In the genomic region with DNA sequence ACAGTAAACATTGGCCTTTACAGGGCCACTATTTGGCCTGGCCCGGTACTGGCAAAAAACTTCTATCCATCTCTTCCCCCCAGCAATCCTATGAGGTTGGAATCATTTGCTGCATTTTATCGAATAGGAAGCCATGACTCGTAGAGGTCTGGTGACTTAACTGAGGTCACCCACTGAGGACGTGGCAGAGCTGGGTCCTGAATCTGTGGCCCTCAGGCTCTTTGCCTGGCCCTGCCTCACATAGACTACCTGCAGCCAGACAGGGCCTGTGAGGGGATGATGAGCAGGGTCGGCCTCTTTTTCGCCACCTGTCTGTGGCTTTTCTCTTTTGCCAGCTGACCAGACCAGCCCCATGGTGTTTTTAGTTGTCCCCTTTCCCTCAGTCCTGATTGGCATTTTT, we compare ENCODE assay signal across 7 cellular contexts. TPM values are rescaled to one million over a fixed set of nuclear protein-coding genes. Genes with fewer than 3 reads are reported as not detected.
DNase-seq lines count a peak whose midpoint lies in the region; ATAC-seq and TF ChIP-seq lines count a peak whose summit lies in the region.
"Had no signal": no experiment of that assay in that cellular context is flagged by ENCODE, and none has a peak within 500 bp of the region (broad histone marks: within the 10 kb centered on the region; RNA-seq: fewer than 3 reads in every experiment).

No MANE protein-coding gene starts in this region.

- DNase-seq in Karpas-422 (no peak), adipocyte (ENCODE audit: low read depth) (no peak), osteoblast (ENCODE audit: insufficient read length, low spot score, missing footprints) (peak; percentile 85), activated gamma-delta T cell treated with Interleukin-2 at 50 U/mL for 16 hours (no peak), foreskin keratinocyte (no peak)
- DNase-seq: WERI-Rb-1 had no signal

- H3K27me3 ChIP-seq in Karpas-422 (ENCODE audit: low read length): no peaks in the 10 kb centered on the region
- H3K27me3 ChIP-seq in adipocyte (replicated peaks; ENCODE audit: control insufficient read depth, insufficient read depth, low read length): no peaks in the 10 kb centered on the region
- no peaks in the 10 kb centered on the region for H3K27me3 ChIP-seq in osteoblast (ENCODE audit: insufficient read depth, low read length)
- H3K27me3 ChIP-seq in foreskin keratinocyte: no peaks in the 10 kb centered on the region

- H3K4me1 ChIP-seq in Karpas-422 (ENCODE audit: low read length): peaks cover 20% of the 10 kb centered on the region
- H3K4me1 ChIP-seq in adipocyte (ENCODE audit: control insufficient read depth, insufficient read depth, low read length): peaks cover 26% of the 10 kb centered on the region
- peaks cover 17% of the 10 kb centered on the region for H3K4me1 ChIP-seq in osteoblast (ENCODE audit: insufficient read depth, low read length)
- peaks cover 9% of the 10 kb centered on the region for H3K4me1 ChIP-seq in foreskin keratinocyte

- peak overlapping the region; percentile 97; the same call in 1 of the 2 replicates for H3K4me3 ChIP-seq in Karpas-422 (ENCODE audit: low read length)
- H3K4me3 ChIP-seq in adipocyte (ENCODE audit: low read length): peak overlapping the region; percentile 96
- peak overlapping the region; percentile 99 for H3K4me3 ChIP-seq in osteoblast (ENCODE audit: insufficient read depth, low read length)

- no peaks in the 10 kb centered on the region for H3K9me3 ChIP-seq in Karpas-422 (ENCODE audit: low read length)
- no peaks in the 10 kb centered on the region for H3K9me3 ChIP-seq in adipocyte (ENCODE audit: control insufficient read depth, low read length)
- no peaks in the 10 kb centered on the region for H3K9me3 ChIP-seq in osteoblast (ENCODE audit: low read depth, low read length)

- no peak overlapping the region for H3K27ac ChIP-seq in Karpas-422 (ENCODE audit: low read length)
- H3K27ac ChIP-seq in osteoblast (ENCODE audit: low read depth, low read length): peak overlapping the region; percentile 70
- H3K27ac ChIP-seq in foreskin keratinocyte: no peak overlapping the region
- H3K27ac ChIP-seq: WERI-Rb-1 had no signal

- H2AFZ ChIP-seq in Karpas-422 (ENCODE audit: low read length) (no peak overlapping the region), osteoblast (ENCODE audit: low read length) (no peak overlapping the region)

- H3K4me2 ChIP-seq in Karpas-422 (ENCODE audit: low read depth, low read length, poor library complexity, severe bottlenecking): peak overlapping the region; percentile 83
- H3K4me2 ChIP-seq in osteoblast (ENCODE audit: insufficient read depth, low read length): peak overlapping the region; percentile 92

- H3K79me2 ChIP-seq in Karpas-422 (ENCODE audit: low read length) (peaks cover 46% of the 10 kb centered on the region), osteoblast (ENCODE audit: insufficient read depth, low read length) (peaks cover 64% of the 10 kb centered on the region)

- TF ChIP-seq CTCF in osteoblast (IDR thresholded peaks at IDR 0.05; ENCODE audit: extremely low read depth, low read depth, low read length): no peak
- TF ChIP-seq CTCF in foreskin keratinocyte (conservative IDR thresholded peaks at IDR 0.05): no peak

- no peaks in the 10 kb centered on the region for H3K9me2 ChIP-seq in Karpas-422 (replicated peaks; ENCODE audit: insufficient read depth, low read length)

- H4K20me1 ChIP-seq in Karpas-422 (ENCODE audit: insufficient read depth, low read depth, low read length) (peaks cover 27% of the 10 kb centered on the region), osteoblast (ENCODE audit: insufficient read depth, low read length) (peaks cover 28% of the 10 kb centered on the region)

- ATAC-seq in HG02678 (IDR thresholded peaks at IDR 0.05; ENCODE audit: unreplicated experiment): no peak
- no peak for ATAC-seq in foreskin keratinocyte

- H3K36me3 ChIP-seq in Karpas-422 (ENCODE audit: insufficient read depth, low read length): peaks cover 33% of the 10 kb centered on the region
- peaks cover 45% of the 10 kb centered on the region for H3K36me3 ChIP-seq in adipocyte (ENCODE audit: control insufficient read depth, insufficient read depth, low read length, severe bottlenecking)
- peaks cover 53% of the 10 kb centered on the region for H3K36me3 ChIP-seq in osteoblast (ENCODE audit: insufficient read depth, low read length)

- H3K9ac ChIP-seq in Karpas-422 (ENCODE audit: low read length): peak overlapping the region; percentile 99; the same call in 1 of the 2 replicates
- peak overlapping the region; percentile 96 for H3K9ac ChIP-seq in adipocyte (ENCODE audit: low read length)

RNA-seq across cellular contexts. Expression of gene PPP4C, which starts 1.9 kb away (rescaled TPM):
- 103 and 154 TPM in 2 replicates for total RNA-seq in Karpas-422 (2014; rRNA removed; shearing (Covaris generic); ENCODE audit: low replicate concordance)
- 175 and 178 TPM in 2 replicates for total RNA-seq in osteoblast
- 133 and 147 TPM in 2 replicates for total RNA-seq in foreskin keratinocyte
- polyA plus RNA-seq in foreskin keratinocyte: 166 and 169 TPM in 2 replicates

RNA-seq across cellular contexts. Expression of gene ALDOA, which starts 12.1 kb away (rescaled TPM):
- 1,486 and 1,797 TPM in 2 replicates for total RNA-seq in Karpas-422 (2014; rRNA removed; shearing (Covaris generic); ENCODE audit: low replicate concordance)
- total RNA-seq in osteoblast: 579 and 705 TPM in 2 replicates
- total RNA-seq in foreskin keratinocyte: 1,171 and 1,282 TPM in 2 replicates
- polyA plus RNA-seq in foreskin keratinocyte: 1,433 and 1,464 TPM in 2 replicates

RNA-seq across cellular contexts. Expression of gene TBX6, which starts 14.1 kb away (rescaled TPM):
- 1.8 and 2.1 TPM in 2 replicates for total RNA-seq in Karpas-422 (2014; rRNA removed; shearing (Covaris generic); ENCODE audit: low replicate concordance)
- total RNA-seq in osteoblast (0.29 and 0.36 TPM in 2 replicates), foreskin keratinocyte (1.3 and 1.7 TPM in 2 replicates)
- 2.0 and 2.9 TPM in 2 replicates for polyA plus RNA-seq in foreskin keratinocyte

RNA-seq across cellular contexts. Expression of gene YPEL3, which starts 18.4 kb away (rescaled TPM):
- total RNA-seq in Karpas-422 (2014; rRNA removed; shearing (Covaris generic); ENCODE audit: low replicate concordance): 62.1 and 93.0 TPM in 2 replicates
- total RNA-seq in osteoblast (28.2 and 31.2 TPM in 2 replicates), foreskin keratinocyte (22.1 and 25.4 TPM in 2 replicates)
- 29.6 and 43.1 TPM in 2 replicates for polyA plus RNA-seq in foreskin keratinocyte

RNA-seq across cellular contexts. Expression of gene GDPD3, which starts 35.7 kb away (rescaled TPM):
- total RNA-seq in Karpas-422 (2014; rRNA removed; shearing (Covaris generic); ENCODE audit: low replicate concordance): 2.1 and 3.3 TPM in 2 replicates
- total RNA-seq in osteoblast: 0.36 and 0.88 TPM in 2 replicates
- 0.60 and 0.78 TPM in 2 replicates for total RNA-seq in foreskin keratinocyte
- 0.79 and 0.92 TPM in 2 replicates for polyA plus RNA-seq in foreskin keratinocyte
